8 cellular contexts compared by ENCODE assay signal in genomic region chr14:97177016-97177415, GRCh38.
A peak's percentile ranks its signal among the peaks of the same experiment; 100 is the strongest.
DNase-seq lines count a peak whose midpoint lies in the region; ATAC-seq, FAIRE-seq and TF ChIP-seq lines count a peak whose summit lies in the region.

No MANE protein-coding gene starts in this region.

- H3K9me3 ChIP-seq in kidney (ENCODE audit: control insufficient read depth in 1 of 2, low read length in 2 of 2): no peaks in the 10 kb centered on the region

- FAIRE-seq in kidney (lab: Jason Lieb, UNC): no peak

- intact Hi-C loops in kidney (cut with DNase I): no loop called here

- H3K4me3 ChIP-seq in kidney (ENCODE audit: low read length in 2 of 2): no peak overlapping the region

- H3K27ac ChIP-seq in kidney (ENCODE audit: low read depth in 2 of 2, low read length in 2 of 2): no peak overlapping the region

- H3K9ac ChIP-seq in kidney (ENCODE audit: low read length in 2 of 2): no peak overlapping the region

- H3K36me3 ChIP-seq in kidney (ENCODE audit: control insufficient read depth in 1 of 2, insufficient read depth in 2 of 2, low read length in 2 of 2): no peaks in the 10 kb centered on the region

- H3K4me1 ChIP-seq in kidney (ENCODE audit: control insufficient read depth in 1 of 2, insufficient read depth in 1 of 2, low read depth in 1 of 2, low read length in 2 of 2): no peaks in the 10 kb centered on the region

- TF ChIP-seq CTCF in kidney (IDR thresholded peaks at IDR 0.05; ENCODE audit: borderline replicate concordance, extremely low read depth, insufficient read depth): no peak
- TF ChIP-seq CTCF in omental fat pad (IDR thresholded peaks at IDR 0.05): no peak

- DNase-seq in CD1c-positive myeloid dendritic cell (ENCODE audit: extremely low spot score) (peak; percentile 20), NCI-H82 treated with DMSO at 0.1 percent for 48 hours (lab: John Stamatoyannopoulos, UW; ENCODE audit: unreplicated experiment) (peak; percentile 28), cerebellar cortex (ENCODE audit: low spot score) (peak; percentile 11), kidney (no peak), omental fat pad (ENCODE audit: low spot score) (no peak)

- ATAC-seq in GM19351 (IDR thresholded peaks at IDR 0.05; ENCODE audit: unreplicated experiment) (peak; percentile 75), HG03565 (IDR thresholded peaks at IDR 0.05; ENCODE audit: unreplicated experiment) (no peak), HG02885 (IDR thresholded peaks at IDR 0.05; ENCODE audit: poor library complexity, unreplicated experiment) (no peak), omental fat pad (ENCODE audit: low FRiP score) (no peak)

Comparison
In these comparisons a context has a peak if more than half of its experiments do, and no peak if none do; other contexts are left out.
1. DNase-seq: peak in CD1c-positive myeloid dendritic cell (single experiment), NCI-H82 treated with DMSO at 0.1 percent for 48 hours (single experiment) and cerebellar cortex (single experiment); none in kidney (single experiment) and omental fat pad (single experiment).